In the genomic region with DNA sequence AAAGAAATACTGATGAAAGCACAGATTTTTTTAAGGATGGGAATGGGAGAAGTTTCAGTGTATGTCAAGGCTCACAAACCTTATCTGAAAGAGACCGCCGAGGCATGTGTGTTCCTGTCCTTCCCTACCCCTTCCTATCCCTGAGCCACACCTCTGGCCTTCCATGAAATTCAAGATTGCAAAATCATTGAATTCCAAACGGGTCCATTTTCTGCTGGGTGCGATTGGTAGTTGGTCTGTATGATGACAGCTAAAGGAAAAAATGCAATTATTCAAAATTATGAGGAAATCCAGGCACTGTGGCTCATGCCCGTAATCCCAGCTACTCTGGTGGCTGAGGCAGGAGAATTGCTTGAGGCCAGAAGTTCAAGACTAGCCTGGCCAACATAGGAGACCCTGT, we compare ENCODE assay signal across 9 cellular contexts.
DNase-seq lines count a peak whose midpoint lies in the region; ATAC-seq, FAIRE-seq and TF ChIP-seq lines count a peak whose summit lies in the region.
"Had no signal": no experiment of that assay in that cellular context is flagged by ENCODE, and none has a peak within 500 bp of the region (broad histone marks: within the 10 kb centered on the region; RNA-seq: fewer than 3 reads in every experiment).

No MANE protein-coding gene starts in this region.

- no peak overlapping the region for H3K9ac ChIP-seq in endodermal cell (ENCODE audit: extremely low read depth, low read length, poor library complexity, severe bottlenecking)

- H3K36me3 ChIP-seq in endodermal cell (ENCODE audit: control insufficient read depth, insufficient read depth, low read length): no peaks in the 10 kb centered on the region

- peaks cover 55% of the 10 kb centered on the region for H3K4me1 Mint-ChIP-seq in endodermal cell
- peaks cover 72% of the 10 kb centered on the region for H3K4me1 Mint-ChIP-seq in nephron progenitor cell

- H3K9me3 ChIP-seq in endodermal cell (ENCODE audit: control insufficient read depth, low read length): peaks cover 11% of the 10 kb centered on the region

- H3K27me3 Mint-ChIP-seq in endodermal cell (ENCODE audit: insufficient read depth) (no peaks in the 10 kb centered on the region), nephron progenitor cell (ENCODE audit: low read depth, poor library complexity) (peaks cover 3% of the 10 kb centered on the region)
- H3K27me3 Mint-ChIP-seq: activated CD4-positive, alpha-beta memory T cell treated with anti-CD3 and anti-CD28 coated beads for 36 hours had no signal

- ATAC-seq in HG03521 (IDR thresholded peaks at IDR 0.05; ENCODE audit: unreplicated experiment): no peak

- no peak for FAIRE-seq in urothelium cell line (lab: Jason Lieb, UNC)

- WGBS in endodermal cell (ENCODE audit: insufficient coverage in 1 of 2, insufficient read length in 1 of 2), 2 experiments: 92 to 93% methylated on average over 3 to 5 of the region's 5 CpGs

- TF ChIP-seq CTCF in AG09319 (IDR thresholded peaks at IDR 0.05; ENCODE audit: low read depth, low read length): no peak
- no peak for TF ChIP-seq CTCF in HFF-Myc (IDR thresholded peaks at IDR 0.05; ENCODE audit: low read depth, low read length, missing control alignments)
- TF ChIP-seq CTCF in endodermal cell (conservative IDR thresholded peaks at IDR 0.05): no peak
- no peak for TF ChIP-seq CTCF in nephron progenitor cell (IDR thresholded peaks at IDR 0.05)

- H3K36me3 Mint-ChIP-seq in endodermal cell (ENCODE audit: low read depth): peaks cover 5% of the 10 kb centered on the region
- peaks cover 5% of the 10 kb centered on the region for H3K36me3 Mint-ChIP-seq in nephron progenitor cell (ENCODE audit: low read depth)

- peaks cover 6% of the 10 kb centered on the region for H3K9me3 Mint-ChIP-seq in endodermal cell
- H3K9me3 Mint-ChIP-seq in nephron progenitor cell: peaks cover 6% of the 10 kb centered on the region
- H3K9me3 Mint-ChIP-seq: activated CD4-positive, alpha-beta memory T cell treated with anti-CD3 and anti-CD28 coated beads for 36 hours had no signal

- H3K27ac Mint-ChIP-seq in endodermal cell (no peak overlapping the region), nephron progenitor cell (no peak overlapping the region)

- no peaks in the 10 kb centered on the region for H3K27me3 ChIP-seq in endodermal cell (ENCODE audit: control insufficient read depth, insufficient read depth, low read length, poor library complexity, severe bottlenecking)

- no peak overlapping the region for H3K27ac ChIP-seq in endodermal cell (ENCODE audit: low read depth, low read length)

- H3K4me3 Mint-ChIP-seq in endodermal cell: peak overlapping the region; percentile 74
- peak overlapping the region; percentile 89 for H3K4me3 Mint-ChIP-seq in nephron progenitor cell

- peaks cover 8% of the 10 kb centered on the region for H3K4me1 ChIP-seq in endodermal cell (ENCODE audit: control insufficient read depth, insufficient read depth, low read length)

- DNase-seq in AG09319 (ENCODE audit: extremely low read depth, low read depth) (peak; percentile 38), HFF-Myc (ENCODE audit: extremely low read depth, low read depth) (no peak), endodermal cell (no peak), nephron progenitor cell (no peak), urothelium cell line (ENCODE audit: low spot score) (no peak), retina (no peak), 8988T (no peak)

- H3K4me3 ChIP-seq in HFF-Myc (replicated peaks; ENCODE audit: low read depth, low read length) (peak overlapping the region; percentile 85), endodermal cell (ENCODE audit: low read length) (no peak overlapping the region)
